In genomic region chr4:2763511-2763967, GRCh38 we compare ENCODE assay signal across 8 cellular contexts. TPM values are rescaled to one million over a fixed set of nuclear protein-coding genes. Genes with fewer than 3 reads are reported as not detected.
DNase-seq lines count a peak whose midpoint lies in the region; ATAC-seq and TF ChIP-seq lines count a peak whose summit lies in the region.

No MANE protein-coding gene starts in this region.

- no TSS peak for BruUV-seq in A673 (replicated peaks; lab: Mats Ljungman, UMichigan)

- H3K4me1 Mint-ChIP-seq in effector memory CD8-positive, alpha-beta T cell (ENCODE audit: low read depth in 2 of 2) = peaks cover 0 to 7% of the 10 kb centered on the region in 2 donors
- peaks cover 0 to 14% (median 4%) of the 10 kb centered on the region in 7 donors for H3K4me1 Mint-ChIP-seq in naive thymus-derived CD4-positive, alpha-beta T cell

- H3K27ac ChIP-seq in A673 (ENCODE audit: low read depth, low read length, poor library complexity, severe bottlenecking) = no peak overlapping the region
- H3K27ac ChIP-seq in naive thymus-derived CD4-positive, alpha-beta T cell (ENCODE audit: low read depth, low read length) = no peak overlapping the region

- H3K4me3 ChIP-seq in A673 (ENCODE audit: low read depth, low read length, poor library complexity, severe bottlenecking) = peak overlapping the region; percentile 43
- H3K4me3 ChIP-seq in naive thymus-derived CD4-positive, alpha-beta T cell (ENCODE audit: low read length) = peak overlapping the region; percentile 59

- intact Hi-C loops in A673 (cut with micrococcal nuclease; ENCODE audit: unreplicated experiment) = loop anchor here (10.0 kb wide), 1 partner anchor 271 kb away; no protein-coding TSS in a partner anchor
- intact Hi-C loops in naive thymus-derived CD4-positive, alpha-beta T cell (cut with micrococcal nuclease) = loop anchor here (5.0 kb wide), 2 partner anchors 34 to 274 kb away; no protein-coding TSS in a partner anchor

- no peak for TF ChIP-seq CTCF in A673 (conservative IDR thresholded peaks at IDR 0.05; ENCODE audit: low read depth, low read length)

- POLR2A ChIA-PET in A673 (lab: Charles Lee; ENCODE audit: low non-redundant PET) = no interaction called here
- POLR2A ChIA-PET in naive thymus-derived CD4-positive, alpha-beta T cell (lab: Charles Lee) = interaction anchor here (0.9 to 2.6 kb wide), 4 partner anchors 22 to 278 kb away, joined by 3 to 5 read pairs (median 3); no protein-coding TSS in a partner anchor

- no peaks in the 10 kb centered on the region for H3K27me3 ChIP-seq in A673 (replicated peaks; ENCODE audit: insufficient read depth, low read depth, low read length, poor library complexity)
- no peaks in the 10 kb centered on the region for H3K27me3 ChIP-seq in naive thymus-derived CD4-positive, alpha-beta T cell (ENCODE audit: control insufficient read depth in 2 of 2, insufficient read depth in 2 of 2, low read length in 2 of 2)

- no peaks in the 10 kb centered on the region for H3K27me3 Mint-ChIP-seq in effector memory CD8-positive, alpha-beta T cell
- no peaks in the 10 kb centered on the region for H3K27me3 Mint-ChIP-seq in naive thymus-derived CD4-positive, alpha-beta T cell

- H3K4me1 ChIP-seq in A673 (ENCODE audit: insufficient read depth, low read length, poor library complexity, severe bottlenecking) = no peaks in the 10 kb centered on the region
- no peaks in the 10 kb centered on the region for H3K4me1 ChIP-seq in naive thymus-derived CD4-positive, alpha-beta T cell (ENCODE audit: control insufficient read depth in 2 of 2, insufficient read depth in 2 of 2, low read length in 2 of 2)

- CTCF ChIA-PET in A673 (lab: Charles Lee) = no interaction called here
- CTCF ChIA-PET in naive thymus-derived CD4-positive, alpha-beta T cell (lab: Charles Lee) = interaction anchor here (1.5 kb wide), 1 partner anchor 20 kb away, joined by 4 read pairs; no protein-coding TSS in a partner anchor

- ATAC-seq in HG03378 (IDR thresholded peaks at IDR 0.05; ENCODE audit: unreplicated experiment) = peak; percentile 7
- no peak for ATAC-seq in effector memory CD8-positive, alpha-beta T cell (replicated peaks)
- ATAC-seq in naive thymus-derived CD4-positive, alpha-beta T cell = no peak
- no peak for ATAC-seq in GM21717 (IDR thresholded peaks at IDR 0.05; ENCODE audit: unreplicated experiment)
- no peak for ATAC-seq in GM19023 (IDR thresholded peaks at IDR 0.05; ENCODE audit: unreplicated experiment)

- no peak overlapping the region for H3K27ac Mint-ChIP-seq in effector memory CD8-positive, alpha-beta T cell
- no peak overlapping the region for H3K27ac Mint-ChIP-seq in naive thymus-derived CD4-positive, alpha-beta T cell

- H3K9me3 ChIP-seq in A673 (ENCODE audit: low read depth, low read length, poor library complexity, severe bottlenecking) = no peaks in the 10 kb centered on the region
- H3K9me3 ChIP-seq in naive thymus-derived CD4-positive, alpha-beta T cell (ENCODE audit: control insufficient read depth in 2 of 3, low read length in 3 of 3) = no peaks in the 10 kb centered on the region

- no peak for DNase-seq in A673 (ENCODE audit: low spot score)
- no peak for DNase-seq in effector memory CD8-positive, alpha-beta T cell
- DNase-seq in naive thymus-derived CD4-positive, alpha-beta T cell = no peak
- no peak for DNase-seq in islet precursor cell
- no peak for DNase-seq in NCI-H526 treated with DMSO at 0.1 percent for 48 hours (lab: John Stamatoyannopoulos, UW)

- no peaks in the 10 kb centered on the region for H3K36me3 ChIP-seq in A673 (ENCODE audit: insufficient read depth, low read length, poor library complexity, severe bottlenecking)
- no peaks in the 10 kb centered on the region for H3K36me3 ChIP-seq in naive thymus-derived CD4-positive, alpha-beta T cell (ENCODE audit: control insufficient read depth in 2 of 3, insufficient read depth in 3 of 3, low read length in 3 of 3)

- peaks cover 4% of the 10 kb centered on the region for H3K36me3 Mint-ChIP-seq in effector memory CD8-positive, alpha-beta T cell (ENCODE audit: insufficient read depth)
- no peaks in the 10 kb centered on the region for H3K36me3 Mint-ChIP-seq in naive thymus-derived CD4-positive, alpha-beta T cell

- H3K9me3 Mint-ChIP-seq in effector memory CD8-positive, alpha-beta T cell = no peaks in the 10 kb centered on the region
- H3K9me3 Mint-ChIP-seq in naive thymus-derived CD4-positive, alpha-beta T cell = no peaks in the 10 kb centered on the region

- H3K4me3 Mint-ChIP-seq in effector memory CD8-positive, alpha-beta T cell = peak overlapping the region; percentile 52 to 67
- H3K4me3 Mint-ChIP-seq in naive thymus-derived CD4-positive, alpha-beta T cell = peak overlapping the region; percentile 20 to 81 (median 60)

RNA-seq across cellular contexts. Expression of gene TNIP2, which starts 7.4 kb away (rescaled TPM):
- total RNA-seq in A673 (2021) = 31.9 and 32.5 TPM in 2 replicates
- 10 to 100 TPM; 39.4 to 56.0 (median 43.6) TPM for total RNA-seq in naive thymus-derived CD4-positive, alpha-beta T cell
- polyA plus RNA-seq in naive thymus-derived CD4-positive, alpha-beta T cell = 10 to 100 TPM; 33.6 to 55.3 TPM

RNA-seq across cellular contexts. Expression of gene SH3BP2, which starts 29.3 kb away (rescaled TPM):
- 34.4 and 37.7 TPM in 2 replicates for total RNA-seq in A673 (2021)
- 100 to 1,000 TPM in 1 of 5 experiments, 10 to 100 TPM in 4; 22.7 to 269 (median 59.6) TPM for total RNA-seq in naive thymus-derived CD4-positive, alpha-beta T cell
- polyA plus RNA-seq in naive thymus-derived CD4-positive, alpha-beta T cell = 10 to 100 TPM in 1 of 2 donors, 1 to 10 TPM in 1; 5.9 to 11.3 TPM
